Comparison of ENCODE assay signal across 18 cellular contexts in the genomic region with DNA sequence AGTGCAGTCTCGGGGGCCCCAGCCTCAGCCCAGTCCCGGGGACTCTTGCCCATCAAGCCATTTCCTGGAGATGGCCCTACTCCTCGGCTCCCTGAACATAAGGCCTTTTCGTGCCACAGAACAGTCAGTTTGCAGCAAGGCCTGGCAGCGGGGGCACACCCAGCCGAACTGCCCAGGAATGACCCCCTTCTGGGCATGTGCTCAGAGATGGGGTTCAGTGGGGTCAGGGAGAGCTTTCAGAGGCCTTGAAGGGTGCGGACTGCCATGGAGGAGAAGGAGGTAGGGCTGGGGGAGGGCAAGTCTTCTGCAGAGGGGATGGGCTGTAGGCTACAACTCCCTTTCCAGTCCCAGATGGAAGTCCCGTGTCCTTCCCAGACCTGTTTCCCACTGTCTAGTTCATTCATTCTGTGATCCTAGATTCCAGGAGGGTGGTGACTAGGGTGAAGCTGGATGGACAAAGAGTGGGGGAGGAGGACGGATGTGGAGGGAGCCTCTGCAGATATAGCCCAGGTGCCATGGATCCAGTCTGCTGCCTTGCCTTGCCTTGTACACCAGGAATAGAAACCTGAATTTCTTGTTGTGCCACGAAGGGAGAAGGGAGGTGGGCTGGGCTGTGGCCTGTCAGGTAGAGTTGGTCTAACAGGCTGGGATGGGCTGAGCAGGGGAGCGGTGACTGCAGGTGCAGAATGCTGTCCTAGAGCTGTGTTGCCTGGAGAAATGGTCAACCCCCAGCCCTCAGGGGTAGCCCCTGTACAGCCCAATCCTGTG. TPM values are rescaled to one million over a fixed set of nuclear protein-coding genes. Genes with fewer than 3 reads are reported as not detected.
DNase-seq lines count a peak whose midpoint lies in the region; ATAC-seq and TF ChIP-seq lines count a peak whose summit lies in the region.
"Had no signal": no experiment of that assay in that cellular context is flagged by ENCODE, and none has a peak within 500 bp of the region (broad histone marks: within the 10 kb centered on the region; RNA-seq: fewer than 3 reads in every experiment).

No MANE protein-coding gene starts in this region.

- H4K20me1 ChIP-seq in mammary epithelial cell (ENCODE audit: insufficient read depth, low read length): no peaks in the 10 kb centered on the region

- H3K36me3 ChIP-seq in mammary epithelial cell (ENCODE audit: insufficient read depth, low read length) (no peaks in the 10 kb centered on the region), colonic mucosa (no peaks in the 10 kb centered on the region), mucosa of rectum (ENCODE audit: control insufficient read depth in 2 of 2, insufficient read depth in 2 of 2, low read length in 2 of 2) (peaks cover 22 to 32% of the 10 kb centered on the region in 2 donors), upper lobe of right lung (no peaks in the 10 kb centered on the region), mesenchymal stem cell (ENCODE audit: control insufficient read depth in 1 of 2, insufficient read depth in 2 of 2, low read depth in 1 of 2, low read length in 2 of 2) (peaks cover 32 to 58% of the 10 kb centered on the region in 2 experiments)

- H2AFZ ChIP-seq in mammary epithelial cell (ENCODE audit: low read depth, low read length) (no peak overlapping the region), mesenchymal stem cell (ENCODE audit: low read depth, low read length) (no peak overlapping the region)

- H3K4me1 ChIP-seq in mammary epithelial cell (ENCODE audit: insufficient read depth, low read length) (no peaks in the 10 kb centered on the region), colonic mucosa (peaks cover 44% of the 10 kb centered on the region), mucosa of rectum (ENCODE audit: control insufficient read depth in 2 of 2, insufficient read depth in 2 of 2, low read length in 2 of 2) (peaks cover 64 to 80% of the 10 kb centered on the region in 2 donors), upper lobe of right lung (peaks cover 1% of the 10 kb centered on the region), mesenchymal stem cell (ENCODE audit: control insufficient read depth, insufficient read depth, low read depth, low read length) (peaks cover under 1% of the 10 kb centered on the region)

- H3K14ac ChIP-seq in mesenchymal stem cell (ENCODE audit: low read length in 2 of 2): no peak overlapping the region

- no TSS peak for BruUV-seq in mammary epithelial cell (replicated peaks; lab: Mats Ljungman, UMichigan)

- H3K9ac ChIP-seq in mammary epithelial cell (ENCODE audit: insufficient read depth, low read length) (no peak overlapping the region), colonic mucosa (ENCODE audit: low read depth in 2 of 2, low read length in 2 of 2) (peak overlapping the region; percentile 59 to 97), mucosa of rectum (ENCODE audit: low read depth in 1 of 2, low read length in 2 of 2) (peak overlapping the region; percentile 47 to 86), mesenchymal stem cell (ENCODE audit: low read length) (no peak overlapping the region)

- no peak overlapping the region for H2BK5ac ChIP-seq in mesenchymal stem cell (ENCODE audit: low read depth, low read length, poor library complexity, severe bottlenecking)

- in situ Hi-C loops in T47D (cut with HindIII; ENCODE audit: low pct_unique_long_range_greater_than_20kb, low sequenced_read_pairs): no loop called here
- in situ Hi-C loops in mammary epithelial cell (cut with MboI; ENCODE audit: low sequenced_read_pairs in 2 of 2): no loop called here

- H4K8ac ChIP-seq in mesenchymal stem cell (ENCODE audit: low read length): no peak overlapping the region

- no peak overlapping the region for H2AK5ac ChIP-seq in mesenchymal stem cell (ENCODE audit: low read length, severe bottlenecking)

- WGBS in mammary epithelial cell (ENCODE audit: low coverage, missing lambda C conversion rate): 64% methylated on average over 11 of the region's 11 CpGs
- WGBS in mesenchymal stem cell: 78% methylated on average over 9 of the region's 11 CpGs

- DNase-seq in T47D (ENCODE audit: low read depth in 1 of 2, low spot score in 1 of 2) (peak; percentile 80 to 94), mammary epithelial cell (no peak), colonic mucosa (peak; percentile 81), upper lobe of right lung (peak; percentile 11), mesenchymal stem cell (no peak), NCI-H748 (lab: John Stamatoyannopoulos, UW; ENCODE audit: unreplicated experiment) (no peak)
- no peak for DNase-seq in activated CD4-positive, alpha-beta T cell treated with anti-CD3 and anti-CD28 coated beads, Interleukin-2, amount 50 U/mL, for 48 hours
- DNase-seq: activated CD8-positive, alpha-beta T cell treated with anti-CD3 and anti-CD28 coated beads, Interleukin-2, amount 10 ng/mL, durations not matched to agents 7 days and 5 days; CD4-positive, CD25-positive, alpha-beta regulatory T cell; cerebellar nuclear complex; DND-41; midbrain; NCI-H1092; NCI-H2227 treated with DMSO at 0.1 percent for 48 hours had no signal

- no peaks in the 10 kb centered on the region for H3K27me3 ChIP-seq in mammary epithelial cell (ENCODE audit: insufficient read depth, low read length)
- no peaks in the 10 kb centered on the region for H3K27me3 ChIP-seq in colonic mucosa
- H3K27me3 ChIP-seq in mucosa of rectum (ENCODE audit: control insufficient read depth in 2 of 2, insufficient read depth in 2 of 2, low read length in 2 of 2): no peaks in the 10 kb centered on the region
- H3K27me3 ChIP-seq in upper lobe of right lung: no peaks in the 10 kb centered on the region
- H3K27me3 ChIP-seq in mesenchymal stem cell (ENCODE audit: control insufficient read depth in 1 of 2, insufficient read depth in 1 of 2, low read length in 2 of 2): no peaks in the 10 kb centered on the region
- H3K27me3 ChIP-seq: gastroesophageal sphincter had no signal

- H3K27ac ChIP-seq in mammary epithelial cell (ENCODE audit: insufficient read depth, low read depth, low read length): no peak overlapping the region
- H3K27ac ChIP-seq in colonic mucosa: peak overlapping the region; percentile 86
- peak overlapping the region; percentile 99 to 100 for H3K27ac ChIP-seq in mucosa of rectum (ENCODE audit: low read depth in 2 of 2, low read length in 2 of 2)
- H3K27ac ChIP-seq in upper lobe of right lung: no peak overlapping the region
- no peak overlapping the region for H3K27ac ChIP-seq in mesenchymal stem cell (ENCODE audit: low read length, poor library complexity, severe bottlenecking)

- no peak overlapping the region for H3K4ac ChIP-seq in mesenchymal stem cell (ENCODE audit: low read depth in 1 of 2, low read length in 2 of 2)

- H2BK120ac ChIP-seq in mesenchymal stem cell (ENCODE audit: low read depth, low read length): no peak overlapping the region

- dilution Hi-C loops in mammary epithelial cell (cut with HindIII; ENCODE audit: low sequenced_read_pairs): loop anchor here (5.0 to 10.0 kb wide), 2 partner anchors 41 to 56 kb away; no protein-coding TSS in a partner anchor

- no peak overlapping the region for H2BK12ac ChIP-seq in mesenchymal stem cell (ENCODE audit: low read length in 2 of 2)

- no peak for TF ChIP-seq CTCF in mammary epithelial cell (conservative IDR thresholded peaks at IDR 0.05 in 1 of 2, IDR thresholded peaks at IDR 0.05 in 1 of 2; ENCODE audit: extremely low read depth in 1 of 2, insufficient read depth in 1 of 2, low read depth in 1 of 2, low read length in 2 of 2)
- no peak for TF ChIP-seq CTCF in colonic mucosa (IDR thresholded peaks at IDR 0.05)
- no peak for TF ChIP-seq CTCF in upper lobe of right lung (IDR thresholded peaks at IDR 0.05)

- H3K79me1 ChIP-seq in mesenchymal stem cell (replicated peaks; ENCODE audit: low read length, poor library complexity, severe bottlenecking): peaks cover 8% of the 10 kb centered on the region

- no peak for ATAC-seq in upper lobe of right lung
- ATAC-seq: activated CD8-positive, alpha-beta T cell treated with anti-CD3 and anti-CD28 coated beads, Interleukin-2, amount 10 ng/mL, durations not matched to agents 7 days and 5 days; gastroesophageal sphincter; SK-N-SH treated with all-trans-retinoic acid at 6 μM for 48 hours had no signal

- no peak overlapping the region for H3K4me2 ChIP-seq in mammary epithelial cell (ENCODE audit: insufficient read depth, low read depth, low read length)
- no peak overlapping the region for H3K4me2 ChIP-seq in mesenchymal stem cell (ENCODE audit: low read length, poor library complexity, severe bottlenecking)

- H3K23ac ChIP-seq in mesenchymal stem cell (ENCODE audit: low read length in 2 of 2): no peak overlapping the region

- no peak overlapping the region for H3K4me3 ChIP-seq in mammary epithelial cell (replicated peaks in 1 of 3; ENCODE audit: insufficient read depth in 1 of 3, low read depth in 2 of 3, low read length in 3 of 3)
- H3K4me3 ChIP-seq in colonic mucosa: no peak overlapping the region
- H3K4me3 ChIP-seq in mucosa of rectum (ENCODE audit: low read length in 2 of 2): peak overlapping the region in 1 of 2 donors; percentile 36
- no peak overlapping the region for H3K4me3 ChIP-seq in upper lobe of right lung
- no peak overlapping the region for H3K4me3 ChIP-seq in mesenchymal stem cell (ENCODE audit: insufficient read depth in 1 of 2, low read depth in 1 of 2, low read length in 2 of 2)
- H3K4me3 ChIP-seq: gastroesophageal sphincter had no signal

- H3K79me2 ChIP-seq in mammary epithelial cell (ENCODE audit: insufficient read depth, low read length): no peaks in the 10 kb centered on the region

- no peak overlapping the region for H3K18ac ChIP-seq in mesenchymal stem cell (ENCODE audit: low read depth in 1 of 2, low read length in 2 of 2)

- no peaks in the 10 kb centered on the region for H3K9me3 ChIP-seq in mammary epithelial cell (replicated peaks; ENCODE audit: insufficient read depth, low read length)
- H3K9me3 ChIP-seq in colonic mucosa: no peaks in the 10 kb centered on the region
- no peaks in the 10 kb centered on the region for H3K9me3 ChIP-seq in mucosa of rectum (ENCODE audit: control insufficient read depth in 2 of 2, low read length in 2 of 2)
- no peaks in the 10 kb centered on the region for H3K9me3 ChIP-seq in upper lobe of right lung
- no peaks in the 10 kb centered on the region for H3K9me3 ChIP-seq in mesenchymal stem cell (ENCODE audit: control insufficient read depth, low read length)
- H3K9me3 ChIP-seq: gastroesophageal sphincter had no signal

- no peak overlapping the region for H4K91ac ChIP-seq in mesenchymal stem cell (ENCODE audit: low read length)

- intact Hi-C loops in mammary epithelial cell (cut with micrococcal nuclease) (no loop called here), colonic mucosa (cut with DNase I) (no loop called here), upper lobe of right lung (cut with DNase I) (no loop called here)

- CTCF ChIA-PET in mammary epithelial cell (lab: Charles Lee; ENCODE audit: low non-redundant PET): no interaction called here

- no peak overlapping the region for H2BK15ac ChIP-seq in mesenchymal stem cell (ENCODE audit: low read depth, poor library complexity, severe bottlenecking)

RNA-seq across cellular contexts. Expression of a gene that starts 14.2 kb away (rescaled TPM):
- total RNA-seq in mammary epithelial cell (not detected), colonic mucosa (10 to 100 TPM in 1 of 2 donors, 1 to 10 TPM in 1; 7.5 to 16.8 TPM), upper lobe of right lung (not detected)
- polyA plus RNA-seq in mammary epithelial cell: not detected
- not detected for polyA minus RNA-seq in mammary epithelial cell
- 0.19 TPM for polyA plus RNA-seq in mesenchymal stem cell (2013, experiment 1 of 2)
- not detected for polyA plus RNA-seq in mesenchymal stem cell (2013, experiment 2 of 2)
- total RNA-seq: activated CD8-positive, alpha-beta T cell treated with anti-CD3 and anti-CD28 coated beads, Interleukin-2, amount 10 ng/mL, durations not matched to agents 7 days and 5 days; CD4-positive, CD25-positive, alpha-beta regulatory T cell; gastroesophageal sphincter had no signal
- polyA plus RNA-seq: adipose tissue; CD4-positive, CD25-positive, alpha-beta regulatory T cell had no signal

RNA-seq across cellular contexts. Expression of a gene that starts 21.6 kb away (rescaled TPM):
- total RNA-seq in mammary epithelial cell (1 to 10 TPM; 3.0 to 4.3 TPM), colonic mucosa (100 to 1,000 TPM; 258 to 267 TPM), upper lobe of right lung (6.5 TPM)
- polyA plus RNA-seq in mammary epithelial cell: 1.5 TPM
- 1.7 TPM for polyA minus RNA-seq in mammary epithelial cell
- polyA plus RNA-seq in mesenchymal stem cell (2013, experiment 1 of 2): 26.0 TPM
- polyA plus RNA-seq in mesenchymal stem cell (2013, experiment 2 of 2): 25.0 TPM

RNA-seq across cellular contexts. Expression of a gene that starts 39.6 kb away (rescaled TPM):
- total RNA-seq in mammary epithelial cell (1 to 10 TPM; 2.7 to 3.0 TPM), colonic mucosa (1 to 10 TPM; 3.8 to 4.1 TPM), upper lobe of right lung (3.6 TPM)
- polyA plus RNA-seq in mammary epithelial cell: 3.7 TPM
- polyA minus RNA-seq in mammary epithelial cell: 5.5 TPM
- 0.04 TPM for polyA plus RNA-seq in mesenchymal stem cell (2013, experiment 1 of 2)
- 0.03 TPM for polyA plus RNA-seq in mesenchymal stem cell (2013, experiment 2 of 2)
- total RNA-seq: activated CD8-positive, alpha-beta T cell treated with anti-CD3 and anti-CD28 coated beads, Interleukin-2, amount 10 ng/mL, durations not matched to agents 7 days and 5 days had no signal

RNA-seq across cellular contexts. Expression of a gene that starts 54.2 kb away (rescaled TPM):
- not detected for total RNA-seq in mammary epithelial cell
- not detected for polyA plus RNA-seq in mammary epithelial cell
- not detected for polyA minus RNA-seq in mammary epithelial cell
- 100 to 1,000 TPM in 1 of 2 donors, 10 to 100 TPM in 1; 83.1 to 107 TPM for total RNA-seq in colonic mucosa
- not detected for total RNA-seq in upper lobe of right lung
- not detected for polyA plus RNA-seq in mesenchymal stem cell (2013, experiment 1 of 2)
- not detected for polyA plus RNA-seq in mesenchymal stem cell (2013, experiment 2 of 2)
- total RNA-seq: activated CD8-positive, alpha-beta T cell treated with anti-CD3 and anti-CD28 coated beads, Interleukin-2, amount 10 ng/mL, durations not matched to agents 7 days and 5 days; CD4-positive, CD25-positive, alpha-beta regulatory T cell had no signal
- polyA plus RNA-seq: CD4-positive, CD25-positive, alpha-beta regulatory T cell had no signal

Comparison
In these comparisons a context has a peak if more than half of its experiments do, and no peak if none do; other contexts are left out.
1. DNase-seq: peak in T47D (2 of 2), colonic mucosa (single experiment) and upper lobe of right lung (single experiment); none in mammary epithelial cell (single experiment), mesenchymal stem cell (single experiment), NCI-H748 (single experiment) and activated CD4-positive, alpha-beta T cell treated with anti-CD3 and anti-CD28 coated beads, Interleukin-2, amount 50 U/mL, for 48 hours (0 of 2).
2. H3K27ac ChIP-seq: peak in colonic mucosa (single experiment) and mucosa of rectum (2 of 2); none in mammary epithelial cell (single experiment), upper lobe of right lung (single experiment) and mesenchymal stem cell (single experiment).
3. H3K9ac ChIP-seq: peak in colonic mucosa (2 of 2) and mucosa of rectum (2 of 2); none in mammary epithelial cell (single experiment) and mesenchymal stem cell (single experiment).
4. RNA of a gene that starts 21.6 kb away (total RNA-seq): 258 to 267 TPM in colonic mucosa; 6.5 TPM in upper lobe of right lung (single experiment) and 3.0 to 4.3 TPM in mammary epithelial cell; every median in the first group is over 10 times any median in the second.